19 cellular contexts compared by ENCODE assay signal in genomic region chr5:149750596-149750995, GRCh38. TPM values are rescaled to one million over a fixed set of nuclear protein-coding genes. Genes with fewer than 3 reads are reported as not detected.
DNase-seq lines count a peak whose midpoint lies in the region; ATAC-seq, FAIRE-seq and TF ChIP-seq lines count a peak whose summit lies in the region.
"Had no signal": no experiment of that assay in that cellular context is flagged by ENCODE, and none has a peak within 500 bp of the region (broad histone marks: within the 10 kb centered on the region; RNA-seq: fewer than 3 reads in every experiment).

No MANE protein-coding gene starts in this region.

- H3K4me3 ChIP-seq in RWPE2 (ENCODE audit: severe bottlenecking) (no peak overlapping the region), right atrium auricular region (no peak overlapping the region), skeletal muscle tissue (ENCODE audit: low read length in 3 of 3) (peak overlapping the region in 1 of 3 donors; percentile 29)
- H3K4me3 ChIP-seq: GM23248, SK-N-MC had no signal

- ATAC-seq in Right ventricle myocardium superior (ENCODE audit: poor library complexity) (peak; percentile 37), left cardiac atrium (no peak), RWPE2 (ENCODE audit: low read depth) (no peak)
- ATAC-seq: PC-3 had no signal

- intact Hi-C loops in Right ventricle myocardium superior (cut with DNase I): no loop called here
- intact Hi-C loops in left cardiac atrium (cut with DNase I): no loop called here

- no peaks in the 10 kb centered on the region for H3K27me3 ChIP-seq in RWPE2 (ENCODE audit: insufficient read depth, poor library complexity, severe bottlenecking)
- H3K27me3 ChIP-seq in right atrium auricular region: no peaks in the 10 kb centered on the region
- no peaks in the 10 kb centered on the region for H3K27me3 ChIP-seq in skeletal muscle tissue (ENCODE audit: control insufficient read depth in 3 of 3, insufficient read depth in 3 of 3, low read length in 3 of 3)
- H3K27me3 ChIP-seq: BE2C had no signal

- no peak for FAIRE-seq in GM19239 (lab: Jason Lieb, UNC)
- FAIRE-seq: G401.6 had no signal

- H3K9ac ChIP-seq in skeletal muscle tissue (ENCODE audit: low read depth in 1 of 3, low read length in 3 of 3): peak overlapping the region in 2 of 3 donors; percentile 20 to 68
- H3K9ac ChIP-seq: GM23248 had no signal

- H3K9me3 ChIP-seq in RWPE2 (ENCODE audit: severe bottlenecking): no peaks in the 10 kb centered on the region
- no peaks in the 10 kb centered on the region for H3K9me3 ChIP-seq in right atrium auricular region
- H3K9me3 ChIP-seq in skeletal muscle tissue (ENCODE audit: control insufficient read depth in 3 of 3, low read length in 3 of 3): no peaks in the 10 kb centered on the region
- H3K9me3 ChIP-seq: BE2C had no signal

- TF ChIP-seq CTCF in RWPE2 (IDR thresholded peaks at IDR 0.05; ENCODE audit: poor library complexity, severe bottlenecking) (no peak), right atrium auricular region (IDR thresholded peaks at IDR 0.05) (no peak)

- H3K27ac ChIP-seq in RWPE2 (ENCODE audit: poor library complexity, severe bottlenecking) (no peak overlapping the region), right atrium auricular region (peak overlapping the region; percentile 40 to 43), skeletal muscle tissue (ENCODE audit: low read depth, low read length) (peak overlapping the region; percentile 86)
- H3K27ac ChIP-seq: GM23248, SK-N-MC had no signal

- H3K36me3 ChIP-seq in RWPE2 (ENCODE audit: low read depth) (no peaks in the 10 kb centered on the region), right atrium auricular region (no peaks in the 10 kb centered on the region), skeletal muscle tissue (ENCODE audit: control insufficient read depth in 3 of 3, insufficient read depth in 3 of 3, low read length in 3 of 3) (no peaks in the 10 kb centered on the region)
- H3K36me3 ChIP-seq: BE2C had no signal

- H3K4me1 ChIP-seq in RWPE2 (ENCODE audit: insufficient read depth, poor library complexity, severe bottlenecking): peaks cover 36% of the 10 kb centered on the region
- peaks cover 0 to 22% of the 10 kb centered on the region in 2 donors for H3K4me1 ChIP-seq in right atrium auricular region
- H3K4me1 ChIP-seq in skeletal muscle tissue (ENCODE audit: control insufficient read depth in 3 of 3, insufficient read depth in 3 of 3, low read length in 3 of 3): peaks cover 27 to 58% (median 32%) of the 10 kb centered on the region in 3 donors
- H3K4me1 ChIP-seq: BE2C had no signal

- DNase-seq in Right ventricle myocardium superior: no peak
- no peak for DNase-seq in left cardiac atrium
- peak; percentile 23 for DNase-seq in RWPE2 (ENCODE audit: low spot score)
- no peak for DNase-seq in right atrium auricular region (ENCODE audit: low spot score)
- no peak for DNase-seq in NCI-H146 (lab: John Stamatoyannopoulos, UW)
- DNase-seq in GM19239 (ENCODE audit: insufficient read length, low spot score): no peak
- DNase-seq in NCI-H1930 (lab: John Stamatoyannopoulos, UW): no peak
- DNase-seq: 8988T; BE2C; CD4-positive, alpha-beta memory T cell; DMS79 treated with DMSO at 0.1 percent for 48 hours; KBM-7; NCI-H1436; NCI-H526; PC-3 had no signal

RNA-seq across cellular contexts. Expression of gene PPARGC1B, which starts 20.5 kb away (rescaled TPM):
- total RNA-seq in Right ventricle myocardium superior (27.9 TPM), left cardiac atrium (10 to 100 TPM; 11.8 to 12.5 TPM), right atrium auricular region (10 to 100 TPM; 10.1 to 11.4 TPM), skeletal muscle tissue (4.2 TPM)
